Comparison of ENCODE assay signal across 14 cellular contexts in genomic region chr19:5595745-5596144, GRCh38. TPM values are rescaled to one million over a fixed set of nuclear protein-coding genes. Genes with fewer than 3 reads are reported as not detected.
DNase-seq lines count a peak whose midpoint lies in the region; ATAC-seq lines count a peak whose summit lies in the region.
"Had no signal": no experiment of that assay in that cellular context is flagged by ENCODE, and none has a peak within 500 bp of the region (broad histone marks: within the 10 kb centered on the region; RNA-seq: fewer than 3 reads in every experiment).

No MANE protein-coding gene starts in this region.

- ATAC-seq in T-helper 17 cell, result no peak
- ATAC-seq in activated CD4-positive, alpha-beta T cell treated with anti-CD3 and anti-CD28 coated beads for 36 hours, result no peak

- peak overlapping the region; percentile 34 for H3K27ac Mint-ChIP-seq in activated T-cell treated with anti-CD3 and anti-CD28 coated beads, Interleukin-2, amount 50 U/mL, for 24 hours
- H3K27ac Mint-ChIP-seq in T-helper 17 cell, result peak overlapping the region; percentile 75
- H3K27ac Mint-ChIP-seq in activated CD4-positive, alpha-beta T cell treated with anti-CD3 and anti-CD28 coated beads for 36 hours, result no peak overlapping the region
- H3K27ac Mint-ChIP-seq: CD4-positive, alpha-beta T cell had no signal

- CTCF ChIA-PET in activated CD4-positive, alpha-beta T cell treated with anti-CD3 and anti-CD28 coated beads for 36 hours (lab: Charles Lee), result interaction anchor here (1.2 kb wide), 1 partner anchor 24 kb away, joined by 6 read pairs; no protein-coding TSS in a partner anchor

- no peaks in the 10 kb centered on the region for H3K27me3 Mint-ChIP-seq in activated T-cell treated with anti-CD3 and anti-CD28 coated beads, Interleukin-2, amount 50 U/mL, for 24 hours
- no peaks in the 10 kb centered on the region for H3K27me3 Mint-ChIP-seq in T-helper 17 cell
- H3K27me3 Mint-ChIP-seq in activated CD4-positive, alpha-beta T cell treated with anti-CD3 and anti-CD28 coated beads for 36 hours, result no peaks in the 10 kb centered on the region
- H3K27me3 Mint-ChIP-seq: CD4-positive, alpha-beta T cell had no signal

- DNase-seq in activated T-cell treated with anti-CD3 and anti-CD28 coated beads, Interleukin-2, amount 50 U/mL, for 24 hours, result no peak
- DNase-seq in activated T-cell treated with anti-CD3 and anti-CD28 coated beads, Interleukin-2, amount 50 U/mL, for 48 hours, result no peak
- DNase-seq in COLO668 (lab: John Stamatoyannopoulos, UW; ENCODE audit: unreplicated experiment) (peak; percentile 31), T-helper 17 cell (no peak), posterior vena cava (ENCODE audit: low spot score) (peak; percentile 74), SIG-M5 treated with dmso at 0.1 percent for 504 hours (lab: John Stamatoyannopoulos, UW; ENCODE audit: unreplicated experiment) (no peak), NCI-H1092 (lab: John Stamatoyannopoulos, UW) (no peak)
- DNase-seq in activated CD4-positive, alpha-beta T cell treated with anti-CD3 and anti-CD28 coated beads for 36 hours, result no peak
- DNase-seq: C1 segment of cervical spinal cord; CD4-positive, alpha-beta T cell; DMS153; GF-D8 had no signal

- no peaks in the 10 kb centered on the region for H3K9me3 Mint-ChIP-seq in activated T-cell treated with anti-CD3 and anti-CD28 coated beads, Interleukin-2, amount 50 U/mL, for 24 hours
- no peaks in the 10 kb centered on the region for H3K9me3 Mint-ChIP-seq in activated CD4-positive, alpha-beta T cell treated with anti-CD3 and anti-CD28 coated beads for 36 hours (ENCODE audit: low read depth)
- H3K9me3 Mint-ChIP-seq: CD4-positive, alpha-beta T cell had no signal

- peaks cover 98% of the 10 kb centered on the region for H3K36me3 Mint-ChIP-seq in activated T-cell treated with anti-CD3 and anti-CD28 coated beads, Interleukin-2, amount 50 U/mL, for 24 hours (ENCODE audit: low read depth)
- H3K36me3 Mint-ChIP-seq in T-helper 17 cell (ENCODE audit: low read depth), result peaks cover 13% of the 10 kb centered on the region
- peaks cover 73% of the 10 kb centered on the region for H3K36me3 Mint-ChIP-seq in activated CD4-positive, alpha-beta T cell treated with anti-CD3 and anti-CD28 coated beads for 36 hours (ENCODE audit: low read depth)

- H3K4me1 Mint-ChIP-seq in activated T-cell treated with anti-CD3 and anti-CD28 coated beads, Interleukin-2, amount 50 U/mL, for 24 hours (ENCODE audit: low read depth), result peaks cover 3% of the 10 kb centered on the region
- H3K4me1 Mint-ChIP-seq in T-helper 17 cell, result peaks cover 11% of the 10 kb centered on the region
- no peaks in the 10 kb centered on the region for H3K4me1 Mint-ChIP-seq in activated CD4-positive, alpha-beta T cell treated with anti-CD3 and anti-CD28 coated beads for 36 hours

- H3K4me3 Mint-ChIP-seq in activated T-cell treated with anti-CD3 and anti-CD28 coated beads, Interleukin-2, amount 50 U/mL, for 24 hours, result no peak overlapping the region
- peak overlapping the region; percentile 66 for H3K4me3 Mint-ChIP-seq in T-helper 17 cell
- no peak overlapping the region for H3K4me3 Mint-ChIP-seq in activated CD4-positive, alpha-beta T cell treated with anti-CD3 and anti-CD28 coated beads for 36 hours
- H3K4me3 Mint-ChIP-seq: CD4-positive, alpha-beta T cell had no signal

- POLR2A ChIA-PET in activated CD4-positive, alpha-beta T cell treated with anti-CD3 and anti-CD28 coated beads for 36 hours (lab: Charles Lee), result interaction anchor here (0.6 to 1.0 kb wide), 2 partner anchors 61 to 627 kb away, joined by 3 read pairs; partner anchors contain the start of gene KDM4B

- intact Hi-C loops in posterior vena cava (cut with DNase I), result no loop called here
- intact Hi-C loops in activated CD4-positive, alpha-beta T cell treated with anti-CD3 and anti-CD28 coated beads for 36 hours (cut with DNase I, micrococcal nuclease), result no loop called here

- no peaks in the 10 kb centered on the region for H3K9me3 ChIP-seq in T-helper 17 cell (ENCODE audit: control insufficient read depth, low read length, poor library complexity, severe bottlenecking)
- H3K9me3 ChIP-seq: HAP-1 had no signal

RNA-seq across cellular contexts. Expression of gene SAFB2, which starts 26.8 kb away (rescaled TPM):
- total RNA-seq in T-helper 17 cell (100 to 1,000 TPM; 241 to 255 TPM), posterior vena cava (10 to 100 TPM; 50.9 to 57.3 TPM)
- total RNA-seq in activated CD4-positive, alpha-beta T cell treated with anti-CD3 and anti-CD28 coated beads for 36 hours, result 10 to 100 TPM; 65.0 to 78.6 TPM

RNA-seq across cellular contexts. Expression of gene SAFB, which starts 27.1 kb away (rescaled TPM):
- total RNA-seq in T-helper 17 cell (100 to 1,000 TPM; 173 to 183 TPM), posterior vena cava (10 to 100 TPM; 49.4 to 50.5 TPM)
- 100 to 1,000 TPM; 100 to 118 TPM for total RNA-seq in activated CD4-positive, alpha-beta T cell treated with anti-CD3 and anti-CD28 coated beads for 36 hours

RNA-seq across cellular contexts. Expression of gene TINCR, which starts 28.0 kb away (rescaled TPM):
- total RNA-seq in T-helper 17 cell, result 1 to 10 TPM; 2.0 to 2.8 TPM
- under 1 TPM; 0.42 to 0.43 TPM for total RNA-seq in posterior vena cava
- total RNA-seq in activated CD4-positive, alpha-beta T cell treated with anti-CD3 and anti-CD28 coated beads for 36 hours, result under 1 TPM; 0.23 to 0.27 TPM
- total RNA-seq: HT-29 had no signal

Comparison
In these comparisons a context has a peak if more than half of its experiments do, and no peak if none do; other contexts are left out.
1. DNase-seq: peak in COLO668 (single experiment) and posterior vena cava (single experiment); none in activated T-cell treated with anti-CD3 and anti-CD28 coated beads, Interleukin-2, amount 50 U/mL, for 24 hours (single experiment), activated T-cell treated with anti-CD3 and anti-CD28 coated beads, Interleukin-2, amount 50 U/mL, for 48 hours (0 of 2), T-helper 17 cell (0 of 3), activated CD4-positive, alpha-beta T cell treated with anti-CD3 and anti-CD28 coated beads for 36 hours (single experiment), SIG-M5 treated with dmso at 0.1 percent for 504 hours (single experiment) and NCI-H1092 (single experiment).